In the genomic region with DNA sequence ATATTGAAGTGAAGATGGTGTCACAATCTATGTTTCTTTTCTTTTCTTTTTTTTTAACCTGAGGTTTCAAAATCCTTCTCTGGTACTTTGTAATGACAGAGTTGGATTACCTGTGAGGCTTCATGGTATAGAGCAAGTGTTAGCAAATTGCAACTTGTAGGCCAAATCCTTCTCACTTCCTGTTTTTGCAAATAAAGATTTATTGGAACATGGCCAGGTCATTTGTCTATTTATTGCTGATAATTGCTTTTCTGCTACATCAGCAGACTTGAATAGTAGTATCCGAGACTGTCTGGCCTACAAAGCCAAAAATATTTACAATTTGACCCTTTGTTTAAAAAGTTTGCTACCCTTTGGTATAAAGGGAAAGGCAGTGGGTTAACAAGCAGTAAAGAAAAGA, we compare ENCODE assay signal across 23 cellular contexts.
DNase-seq lines count a peak whose midpoint lies in the region; ATAC-seq and TF ChIP-seq lines count a peak whose summit lies in the region.
"Had no signal": no experiment of that assay in that cellular context is flagged by ENCODE, and none has a peak within 500 bp of the region (broad histone marks: within the 10 kb centered on the region; RNA-seq: fewer than 3 reads in every experiment).

No MANE protein-coding gene starts in this region.

- H2AFZ ChIP-seq in MM.1S (ENCODE audit: low read length), result 0 out of 2 replicates have a peak overlapping the region, but pooled peaks have one; percentile 9

- H4K20me1 ChIP-seq in MM.1S (ENCODE audit: insufficient read depth, low read length), result no peaks in the 10 kb centered on the region
- H4K20me1 ChIP-seq: BLaER1 treated with 17β-estradiol and CSF1 and Interleukin-3, amounts not matched to agents 10 nM and 100 nM had no signal

- ATAC-seq in GM21515 (IDR thresholded peaks at IDR 0.05; ENCODE audit: unreplicated experiment), result no peak
- no peak for ATAC-seq in HG03025 (IDR thresholded peaks at IDR 0.05; ENCODE audit: low FRiP score, unreplicated experiment)
- ATAC-seq in GM18498 (IDR thresholded peaks at IDR 0.05; ENCODE audit: unreplicated experiment), result no peak
- ATAC-seq: PC-3, Right ventricle myocardium inferior, T-cell had no signal

- no peaks in the 10 kb centered on the region for H3K27me3 ChIP-seq in MM.1S (replicated peaks; ENCODE audit: insufficient read depth, low read length)
- H3K27me3 ChIP-seq: BLaER1 treated with 17β-estradiol and CSF1 and Interleukin-3, amounts not matched to agents 10 nM and 100 nM; MG63; SJCRH30 had no signal

- DNase-seq in NCI-H748 (lab: John Stamatoyannopoulos, UW; ENCODE audit: unreplicated experiment) (peak; percentile 0), NCI-H748 treated with DMSO at 0.1 percent for 48 hours (lab: John Stamatoyannopoulos, UW) (no peak), MM.1S (peak; percentile 31), SK-N-MC (ENCODE audit: low read depth, low spot score) (no peak)
- DNase-seq: AML-193; CD4-positive, alpha-beta T cell; KBM-7; MG63; NCI-H1092; NCI-H1436 treated with DMSO at 0.1 percent for 48 hours; NCI-H187 treated with DMSO at 0.1 percent for 48 hours; NCI-H446 treated with DMSO at 0.1 percent for 48 hours; NCI-H526; NK-92 treated with Interleukin-12 subunit alpha and Interleukin-12 subunit beta, amount 100 ng/mL, for 24 hours; PC-3; SJCRH30; T-cell had no signal

- H3K4me1 ChIP-seq in MM.1S (ENCODE audit: low read length), result no peaks in the 10 kb centered on the region
- H3K4me1 ChIP-seq: BLaER1 treated with 17β-estradiol and CSF1 and Interleukin-3, amounts not matched to agents 10 nM and 100 nM; SJCRH30 had no signal

- H3K9ac ChIP-seq in MM.1S (ENCODE audit: low read length) (no peak overlapping the region), SK-N-MC (ENCODE audit: insufficient read length) (no peak overlapping the region)
- H3K9ac ChIP-seq: BLaER1 treated with 17β-estradiol and CSF1 and Interleukin-3, amounts not matched to agents 10 nM and 100 nM had no signal

- no peak overlapping the region for H3K4me3 ChIP-seq in MM.1S (ENCODE audit: low read length)
- peak overlapping the region; percentile 1; the same call in 1 of the 2 replicates for H3K4me3 ChIP-seq in SK-N-MC
- H3K4me3 ChIP-seq: BLaER1 treated with 17β-estradiol and CSF1 and Interleukin-3, amounts not matched to agents 10 nM and 100 nM; MG63; SJCRH30 had no signal

- H3K79me2 ChIP-seq in MM.1S (ENCODE audit: low read length), result no peaks in the 10 kb centered on the region

- TF ChIP-seq CTCF in MM.1S (IDR thresholded peaks at IDR 0.05; ENCODE audit: low read length), result no peak

- H3K36me3 ChIP-seq in MM.1S (replicated peaks; ENCODE audit: insufficient read depth, low read length), result no peaks in the 10 kb centered on the region
- H3K36me3 ChIP-seq in SK-N-MC (ENCODE audit: insufficient read depth, low read length), result peaks cover 5% of the 10 kb centered on the region; the same call in 1 of the 2 replicates
- H3K36me3 ChIP-seq: BLaER1 treated with 17β-estradiol and CSF1 and Interleukin-3, amounts not matched to agents 10 nM and 100 nM; MG63; SJCRH30 had no signal

- no peak overlapping the region for H3K4me2 ChIP-seq in MM.1S (ENCODE audit: low read depth, low read length)
- H3K4me2 ChIP-seq: BLaER1 treated with 17β-estradiol and CSF1 and Interleukin-3, amounts not matched to agents 10 nM and 100 nM had no signal

- H3K9me3 ChIP-seq in MM.1S (replicated peaks; ENCODE audit: insufficient read depth, low read length) (no peaks in the 10 kb centered on the region), SK-N-MC (ENCODE audit: low read depth, low read length) (no peaks in the 10 kb centered on the region)
- H3K9me3 ChIP-seq: BLaER1 treated with 17β-estradiol and CSF1 and Interleukin-3, amounts not matched to agents 10 nM and 100 nM; MG63; SJCRH30 had no signal

- no peaks in the 10 kb centered on the region for H3F3A ChIP-seq in MM.1S (ENCODE audit: insufficient read depth, low read length)

- H3K9me2 ChIP-seq in MM.1S (replicated peaks; ENCODE audit: insufficient read depth, low read length), result no peaks in the 10 kb centered on the region

- H3K27ac ChIP-seq in MM.1S (ENCODE audit: low read length) (no peak overlapping the region), SK-N-MC (peak overlapping the region; percentile 68)
- H3K27ac ChIP-seq: BLaER1 treated with 17β-estradiol and CSF1 and Interleukin-3, amounts not matched to agents 10 nM and 100 nM; HL-60; SJCRH30 had no signal

Comparison
In these comparisons a context has a peak if more than half of its experiments do, and no peak if none do; other contexts are left out.
1. DNase-seq: peak in NCI-H748 (single experiment) and MM.1S (single experiment); none in NCI-H748 treated with DMSO at 0.1 percent for 48 hours (single experiment) and SK-N-MC (single experiment).